31 cellular contexts compared by ENCODE assay signal in the genomic region with DNA sequence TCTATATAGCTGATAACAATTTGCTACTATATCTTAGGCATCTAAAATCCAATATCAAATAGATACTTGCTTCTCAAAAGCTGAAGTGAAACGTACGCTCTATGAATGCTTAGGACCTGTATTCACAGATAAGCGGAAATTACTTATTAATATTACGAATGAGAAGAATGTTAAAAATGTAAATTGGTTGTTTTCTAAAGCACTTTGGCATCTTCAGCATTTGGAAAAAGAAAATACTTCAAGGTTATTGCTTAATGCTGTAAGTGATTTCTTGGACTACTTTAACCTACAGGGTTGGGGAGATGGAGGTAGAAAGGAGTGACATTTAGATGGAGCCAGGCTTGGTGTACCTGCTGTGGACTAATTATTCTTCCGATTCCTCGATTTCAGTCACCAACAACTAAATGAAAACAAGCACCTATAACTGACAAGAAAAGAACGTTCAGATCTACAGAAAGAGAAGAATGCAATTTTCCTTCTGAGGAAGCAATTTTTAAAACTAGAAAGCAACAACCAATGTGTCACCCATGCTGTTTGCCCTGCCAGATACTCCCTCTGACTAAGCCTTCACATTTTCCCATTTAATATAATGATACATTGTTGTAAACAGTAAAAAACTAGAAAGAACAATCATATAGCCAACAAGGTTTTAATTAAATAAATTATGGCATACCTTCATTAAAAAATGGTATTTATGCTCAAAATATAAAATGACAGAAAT. TPM values are rescaled to one million over a fixed set of nuclear protein-coding genes. Genes with fewer than 3 reads are reported as not detected.
A peak's percentile ranks its signal among the peaks of the same experiment; 100 is the strongest.
DNase-seq lines count a peak whose midpoint lies in the region; ATAC-seq and TF ChIP-seq lines count a peak whose summit lies in the region.
"Had no signal": no experiment of that assay in that cellular context is flagged by ENCODE, and none has a peak within 500 bp of the region (broad histone marks: within the 10 kb centered on the region; RNA-seq: fewer than 3 reads in every experiment).

No MANE protein-coding gene starts in this region.

- DNase-seq in IMR-90 (no peak), choroid plexus epithelial cell (ENCODE audit: low read depth) (peak; percentile 42), mesothelial cell of epicardium (ENCODE audit: low spot score in 2 of 2, unreplicated experiment in 2 of 2) (no peak), SJCRH30 (no peak), NCI-H82 (lab: John Stamatoyannopoulos, UW) (no peak)
- DNase-seq: activated CD4-positive, alpha-beta T cell treated with anti-CD3 and anti-CD28 coated beads, Interleukin-2, amount 50 U/mL, for 48 hours; activated gamma-delta T cell treated with Interleukin-2 at 50 U/mL for 16 hours; activated T-cell treated with anti-CD3 and anti-CD28 coated beads, Interleukin-2, amount 50 U/mL, for 48 hours; DMS79 treated with DMSO at 0.1 percent for 48 hours; endodermal cell; foreskin melanocyte; GF-D8; heart right ventricle; KG1; MM.1S; NCI-H2029; NCI-H524 treated with DMSO at 0.1 percent for 48 hours; right lobe of liver; stimulated activated CD4-positive, alpha-beta T cell treated with anti-CD3 and anti-CD28 coated beads, Interleukin-4, amount 100 ng/mL, for 1 hour; T-helper 17 cell had no signal

- no peak for TF ChIP-seq POLR2A in IMR-90 (IDR thresholded peaks at IDR 0.05; ENCODE audit: low read depth, low read length)

- H4K91ac ChIP-seq in IMR-90 (ENCODE audit: insufficient read depth, low read depth, low read length) = no peak overlapping the region

- H3K56ac ChIP-seq in IMR-90 (ENCODE audit: extremely low read depth, insufficient read depth, low read length) = no peak overlapping the region; the same call in 1 of the 2 replicates

- H3K9me1 ChIP-seq in IMR-90 (ENCODE audit: insufficient read depth, low read length) = no peaks in the 10 kb centered on the region

- in situ Hi-C loops in IMR-90 (cut with MboI; ENCODE audit: low sequenced_read_pairs) = no loop called here

- intact Hi-C loops in IMR-90 (cut with micrococcal nuclease) = loop anchor here (2.0 kb wide), 2 partner anchors 26 to 178 kb away; no protein-coding TSS in a partner anchor

- H3K36me3 ChIP-seq in IMR-90 (ENCODE audit: control insufficient read depth, insufficient read depth, low read length) (no peaks in the 10 kb centered on the region), SJCRH30 (no peaks in the 10 kb centered on the region)
- H3K36me3 ChIP-seq: esophagus muscularis mucosa, heart right ventricle, neural progenitor cell, right lobe of liver, tibial nerve had no signal

- no peak overlapping the region for H3K4me3 ChIP-seq in IMR-90 (ENCODE audit: insufficient read depth, low read depth, low read length)
- no peak overlapping the region for H3K4me3 ChIP-seq in choroid plexus epithelial cell (ENCODE audit: low read depth, low read length)
- no peak overlapping the region for H3K4me3 ChIP-seq in SJCRH30
- H3K4me3 ChIP-seq: esophagus muscularis mucosa, heart right ventricle, neural progenitor cell, PC-9, right lobe of liver, tibial nerve had no signal

- H3K18ac ChIP-seq in IMR-90 (ENCODE audit: low read depth, low read length) = peak overlapping the region; percentile 59; the same call in 1 of the 2 replicates

- no peak overlapping the region; the same call in 1 of the 2 replicates for H3K14ac ChIP-seq in IMR-90 (replicated peaks; ENCODE audit: low read depth, low read length)

- H2BK20ac ChIP-seq in IMR-90 (ENCODE audit: low read depth, low read length) = no peak overlapping the region

- no peak overlapping the region for H4K5ac ChIP-seq in IMR-90 (ENCODE audit: low read depth, low read length)

- H3K4me1 Mint-ChIP-seq in mesothelial cell of epicardium = peaks cover 5% of the 10 kb centered on the region
- H3K4me1 Mint-ChIP-seq: central memory CD8-positive, alpha-beta T cell; endodermal cell; memory B cell; neural progenitor cell; T-helper 17 cell had no signal

- dilution Hi-C loops in IMR-90 (cut with HindIII; ENCODE audit: low sequenced_read_pairs, unreplicated experiment) = no loop called here

- H3K27me3 Mint-ChIP-seq in mesothelial cell of epicardium (ENCODE audit: low read depth) = no peaks in the 10 kb centered on the region
- H3K27me3 Mint-ChIP-seq: central memory CD8-positive, alpha-beta T cell; memory B cell; T-helper 17 cell had no signal

- H3K27me3 ChIP-seq in IMR-90 (ENCODE audit: control insufficient read depth, insufficient read depth, low read length) (no peaks in the 10 kb centered on the region), SJCRH30 (no peaks in the 10 kb centered on the region)
- H3K27me3 ChIP-seq: esophagus muscularis mucosa, heart right ventricle, neural progenitor cell, right lobe of liver, tibial nerve had no signal

- H3K4me3 Mint-ChIP-seq in mesothelial cell of epicardium = no peak overlapping the region
- H3K4me3 Mint-ChIP-seq: central memory CD8-positive, alpha-beta T cell; endodermal cell; memory B cell; neural progenitor cell; T-helper 17 cell had no signal

- H2BK5ac ChIP-seq in IMR-90 (ENCODE audit: low read depth, low read length, poor library complexity, severe bottlenecking) = peak overlapping the region; percentile 64

- H3K4me2 ChIP-seq in IMR-90 (ENCODE audit: low read depth, low read length) = peak overlapping the region; percentile 25; the same call in 1 of the 2 replicates
- H3K4me2 ChIP-seq: neural progenitor cell had no signal

- H4K20me1 ChIP-seq in IMR-90 (ENCODE audit: insufficient read depth, low read length) = no peaks in the 10 kb centered on the region

- H3K27ac ChIP-seq in IMR-90 (ENCODE audit: insufficient read depth, low read length) (no peak overlapping the region), SJCRH30 (no peak overlapping the region)
- H3K27ac ChIP-seq: C4-2B, esophagus muscularis mucosa, heart right ventricle, HL-60, neural progenitor cell, PC-9, right lobe of liver, tibial nerve had no signal

- peaks cover 2% of the 10 kb centered on the region for H3K9me3 Mint-ChIP-seq in mesothelial cell of epicardium
- H3K9me3 Mint-ChIP-seq: memory B cell, neural progenitor cell had no signal

- H3K4me1 ChIP-seq in IMR-90 (ENCODE audit: control insufficient read depth, insufficient read depth, low read length) (peaks cover 2% of the 10 kb centered on the region; the same call in 1 of the 2 replicates), SJCRH30 (no peaks in the 10 kb centered on the region)
- H3K4me1 ChIP-seq: esophagus muscularis mucosa, heart right ventricle, neural progenitor cell, right lobe of liver, tibial nerve had no signal

- H3K27ac Mint-ChIP-seq in mesothelial cell of epicardium = peak overlapping the region; percentile 4
- H3K27ac Mint-ChIP-seq: endodermal cell, memory B cell, neural progenitor cell had no signal

- H3K79me1 ChIP-seq in IMR-90 (ENCODE audit: low read depth in 1 of 2, low read length in 2 of 2) = no peaks in the 10 kb centered on the region

- H2AK9ac ChIP-seq in IMR-90 (replicated peaks; ENCODE audit: low read depth, low read length, poor library complexity) = no peak overlapping the region

- H4K8ac ChIP-seq in IMR-90 (ENCODE audit: low read depth in 2 of 2, low read length in 2 of 2) = 0 out of 4 replicates have a peak overlapping the region, but pooled peaks of 1 of the 2 experiments have one; percentile 53

- no peak overlapping the region for H2AFZ ChIP-seq in IMR-90 (replicated peaks; ENCODE audit: low read length, poor library complexity)
- H2AFZ ChIP-seq: neural progenitor cell, PC-9 had no signal

- H3K9me3 ChIP-seq in IMR-90 (ENCODE audit: control insufficient read depth, insufficient read depth, low read length) = no peaks in the 10 kb centered on the region
- no peaks in the 10 kb centered on the region; the same call in 1 of the 2 replicates for H3K9me3 ChIP-seq in SJCRH30 (replicated peaks)
- H3K9me3 ChIP-seq: esophagus muscularis mucosa, right lobe of liver had no signal

- no TSS peak for BruUV-seq in IMR-90 (replicated peaks; lab: Mats Ljungman, UMichigan)

- H2BK15ac ChIP-seq in IMR-90 (ENCODE audit: low read depth, low read length) = no peak overlapping the region

- CTCF ChIA-PET in IMR-90 (lab: Yijun Ruan, JAX) = interaction anchor here (0.6 kb wide), 2 partner anchors 90 to 107 kb away, joined by 3 to 11 read pairs; no protein-coding TSS in a partner anchor

- H2BK120ac ChIP-seq in IMR-90 (ENCODE audit: low read depth, low read length) = peak overlapping the region; percentile 46; the same call in 1 of the 2 replicates

- peak; percentile 21; the same call in 1 of the 2 replicates for ATAC-seq in IMR-90 (ENCODE audit: low read depth)
- no peak for ATAC-seq in GM21619 (IDR thresholded peaks at IDR 0.05; ENCODE audit: unreplicated experiment)
- no peak for ATAC-seq in GM18868 (IDR thresholded peaks at IDR 0.05; ENCODE audit: unreplicated experiment)
- ATAC-seq: heart right ventricle, right lobe of liver, Right ventricle myocardium inferior, T-helper 17 cell had no signal

- no peak overlapping the region for H3K9ac ChIP-seq in IMR-90 (ENCODE audit: low read depth, low read length)
- H3K9ac ChIP-seq: neural progenitor cell had no signal

- POLR2A ChIA-PET in IMR-90 (lab: Charles Lee; ENCODE audit: unreplicated experiment) = no interaction called here

- 0 out of 2 replicates have a peak overlapping the region, but pooled peaks have one; percentile 21 for H2AK5ac ChIP-seq in IMR-90 (ENCODE audit: low read depth, low read length)

- H3K4ac ChIP-seq in IMR-90 (ENCODE audit: low read depth, low read length) = no peak overlapping the region

- whole genome bisulfite sequencing in IMR-90 (ENCODE audit: extremely low coverage in 2 of 2, insufficient read length in 1 of 2), 2 experiments = no CpG with 5 or more reads among the region's 7 CpGs

- no peaks in the 10 kb centered on the region for H3K36me3 Mint-ChIP-seq in mesothelial cell of epicardium
- H3K36me3 Mint-ChIP-seq: memory B cell, neural progenitor cell had no signal

- no peak overlapping the region for H3K23ac ChIP-seq in IMR-90 (ENCODE audit: low read depth, low read length)

- no peak for TF ChIP-seq RAD21 in IMR-90 (IDR thresholded peaks at IDR 0.05; ENCODE audit: low read length)

- TF ChIP-seq CTCF in IMR-90 (conservative IDR thresholded peaks at IDR 0.05; ENCODE audit: low read depth, low read length) (no peak), choroid plexus epithelial cell (conservative IDR thresholded peaks at IDR 0.05; ENCODE audit: low read depth, low read length) (no peak), mesothelial cell of epicardium (IDR thresholded peaks at IDR 0.05; ENCODE audit: unreplicated experiment) (no peak)

TF ChIP-seq in IMR-90, 13 proteins besides CTCF, POLR2A, EP300 and RAD21 (continues in another document):
- TF ChIP-seq MAFK (IDR thresholded peaks at IDR 0.05; ENCODE audit: low read depth, low read length) (no peak), MAZ (IDR thresholded peaks at IDR 0.05; ENCODE audit: borderline replicate concordance, low read depth, low read length) (no peak), RCOR1 (IDR thresholded peaks at IDR 0.05; ENCODE audit: insufficient replicate concordance, low read length) (no peak), CHD1 (IDR thresholded peaks at IDR 0.05; ENCODE audit: low read depth, low read length) (no peak), MXI1 (IDR thresholded peaks at IDR 0.05; ENCODE audit: borderline replicate concordance, low read depth, low read length) (no peak)

RNA-seq across cellular contexts. Expression of gene SLC25A21, which starts 49.3 kb away (rescaled TPM):
- 0.90 and 2.5 TPM in 2 replicates for total RNA-seq in IMR-90 (2012; rRNA removed)
- 0.49 and 0.62 TPM in 2 replicates for polyA plus RNA-seq in IMR-90 (2012; rRNA removed)
- polyA plus RNA-seq in IMR-90 (2012; cell fraction: cytosol; rRNA removed) = 0.21 TPM in 2 replicates
- 0.04 and 0.58 TPM in 2 replicates for polyA plus RNA-seq in IMR-90 (2012; cell fraction: nucleus; rRNA removed; ENCODE audit: low replicate concordance)
- 1.8 to 3.7 TPM (median 2.3 TPM) in 3 replicates for total RNA-seq in mesothelial cell of epicardium
- 0.45 and 1.0 TPM in 2 replicates for total RNA-seq in SJCRH30 (2014; rRNA removed; shearing (Covaris generic))
- total RNA-seq: T-helper 17 cell had no signal
